17 cellular contexts compared by ENCODE assay signal in the genomic region with DNA sequence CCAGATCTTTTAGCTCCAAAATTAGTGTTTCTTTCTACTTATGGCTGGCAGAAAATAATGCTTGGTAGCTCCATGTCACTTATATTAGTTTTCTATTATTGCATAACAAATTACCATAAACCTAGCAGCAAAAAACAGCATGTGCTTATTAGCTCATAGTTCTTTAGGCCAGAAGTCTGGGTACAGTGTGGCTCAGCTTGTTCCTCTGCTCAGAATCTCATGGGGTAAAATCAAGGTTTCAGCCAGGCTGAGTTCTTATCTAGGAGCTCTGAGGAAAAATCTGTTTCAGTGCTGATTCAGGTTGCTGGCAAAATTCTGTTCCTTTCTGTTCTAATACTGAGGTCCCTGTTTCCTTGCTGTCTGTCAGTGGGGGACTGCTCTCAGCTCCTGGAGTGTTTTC.
"Had no signal": no experiment of that assay in that cellular context is flagged by ENCODE, and none has a peak within 500 bp of the region (broad histone marks: within the 10 kb centered on the region; RNA-seq: fewer than 3 reads in every experiment).

No MANE protein-coding gene starts in this region.

- FAIRE-seq: kidney had no signal

- H3K27ac Mint-ChIP-seq: activated T-helper 17 cell treated with anti-CD3 and anti-CD28 coated beads, Interleukin-2, amount 50 U/mL, for 72 hours; nephron; T-cell had no signal

- H3K36me3 Mint-ChIP-seq: T-cell had no signal

- H3K4me2 ChIP-seq: hepatocyte had no signal

- H3K9me3 ChIP-seq: colonic mucosa, esophagus muscularis mucosa, upper lobe of left lung had no signal

- ATAC-seq: activated CD4-positive, CD25-positive, alpha-beta regulatory T cell treated with anti-CD3 and anti-CD28 coated beads, Interleukin-2, amount 50 U/mL, for 24 hours; activated T-helper 17 cell treated with anti-CD3 and anti-CD28 coated beads, Interleukin-2, amount 50 U/mL, for 72 hours; stimulated activated naive CD8-positive, alpha-beta T cell treated with anti-CD3 and anti-CD28 coated beads, Interleukin-15, Interleukin-2, amounts not matched to agents 100 U/mL and 50 U/mL, for 24 hours had no signal

- H3K4me3 Mint-ChIP-seq: activated T-helper 17 cell treated with anti-CD3 and anti-CD28 coated beads, Interleukin-2, amount 50 U/mL, for 72 hours; nephron; T-cell had no signal

- H2AFZ ChIP-seq: hepatocyte had no signal

- DNase-seq: activated CD4-positive, alpha-beta T cell treated with anti-CD3 and anti-CD28 coated beads, Interleukin-2, amount 50 U/mL, for 1 hour; activated CD8-positive, alpha-beta memory T cell treated with anti-CD3 and anti-CD28 coated beads for 24 hours; activated naive CD4-positive, alpha-beta T cell treated with Interleukin-2 at 50 U/mL for 16 hours; activated T-cell treated with anti-CD3 and anti-CD28 coated beads for 4 hours; caudate nucleus; colonic mucosa; kidney; occipital lobe; stimulated activated naive CD8-positive, alpha-beta T cell treated with anti-CD3 and anti-CD28 coated beads, Interleukin-15, Interleukin-2, amounts not matched to agents 100 U/mL and 50 U/mL, for 24 hours; T-cell; T-helper 9 cell; upper lobe of left lung had no signal

- H3K27ac ChIP-seq: colonic mucosa, esophagus muscularis mucosa, hepatocyte, upper lobe of left lung had no signal

- H3K9me3 Mint-ChIP-seq: activated T-helper 17 cell treated with anti-CD3 and anti-CD28 coated beads, Interleukin-2, amount 50 U/mL, for 72 hours; T-cell had no signal

- H3K27me3 Mint-ChIP-seq: activated T-helper 17 cell treated with anti-CD3 and anti-CD28 coated beads, Interleukin-2, amount 50 U/mL, for 72 hours had no signal

- H3K27me3 ChIP-seq: colonic mucosa, esophagus muscularis mucosa, hepatocyte, upper lobe of left lung had no signal

- H3K4me1 Mint-ChIP-seq: activated T-helper 17 cell treated with anti-CD3 and anti-CD28 coated beads, Interleukin-2, amount 50 U/mL, for 72 hours; nephron had no signal

- H3K4me3 ChIP-seq: colonic mucosa, esophagus muscularis mucosa, hepatocyte, upper lobe of left lung had no signal

- H3K36me3 ChIP-seq: colonic mucosa, esophagus muscularis mucosa, upper lobe of left lung had no signal

- H3K79me2 ChIP-seq: hepatocyte had no signal

- H3K4me1 ChIP-seq: colonic mucosa, esophagus muscularis mucosa, upper lobe of left lung had no signal
